In the genomic region with DNA sequence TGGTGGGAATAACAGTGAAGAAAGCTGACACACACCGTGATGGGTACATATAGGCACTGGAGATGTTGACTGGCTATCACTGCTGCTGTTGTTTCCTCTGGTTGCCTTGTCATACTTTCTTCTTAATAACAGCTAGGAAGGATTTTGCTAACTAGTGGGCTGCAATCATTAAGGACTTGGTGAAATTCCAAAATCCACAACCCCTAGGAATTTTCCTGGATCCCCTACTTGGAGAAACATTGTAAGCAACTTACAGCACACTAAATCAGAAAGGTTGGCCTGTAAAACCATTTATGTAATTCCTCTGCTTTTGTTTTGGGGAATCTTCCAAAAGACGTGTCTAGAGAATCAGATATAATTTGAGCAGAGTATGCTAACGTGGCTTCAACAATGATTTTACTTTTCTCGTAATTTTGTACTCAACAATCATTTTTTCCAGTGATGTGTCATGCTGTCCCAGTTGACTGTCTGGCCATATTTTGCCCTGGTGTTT, we compare ENCODE assay signal across 22 cellular contexts. TPM values are rescaled to one million over a fixed set of nuclear protein-coding genes. Genes with fewer than 3 reads are reported as not detected.
DNase-seq lines count a peak whose midpoint lies in the region; ATAC-seq, FAIRE-seq and TF ChIP-seq lines count a peak whose summit lies in the region.
"Had no signal": no experiment of that assay in that cellular context is flagged by ENCODE, and none has a peak within 500 bp of the region (broad histone marks: within the 10 kb centered on the region; RNA-seq: fewer than 3 reads in every experiment).

No MANE protein-coding gene starts in this region.

- peak; percentile 78 for FAIRE-seq in astrocyte (lab: Jason Lieb, UNC)
- FAIRE-seq: urothelium cell line had no signal

- 44 to 52% (median 47%) methylated on average over 4 of the region's 4 CpGs for WGBS in psoas muscle, 3 donors
- 8 to 14% methylated on average over 4 of the region's 4 CpGs for WGBS in aorta, 2 donors

- H3K4me3 ChIP-seq in astrocyte (ENCODE audit: insufficient read depth, low read depth, low read length) = no peak overlapping the region
- H3K4me3 ChIP-seq in psoas muscle = no peak overlapping the region
- no peak overlapping the region for H3K4me3 ChIP-seq in aorta (ENCODE audit: low read length in 2 of 2)
- H3K4me3 ChIP-seq: mucosa of descending colon, PC-9, SK-N-MC had no signal

- ATAC-seq in Right ventricle myocardium superior (ENCODE audit: poor library complexity) (peak; percentile 59), psoas muscle (peak in 2 of 4 donors; percentile 37 to 46), aorta (ENCODE audit: low FRiP score) (peak; percentile 79), HG03095 (IDR thresholded peaks at IDR 0.05; ENCODE audit: unreplicated experiment) (no peak)
- ATAC-seq: mucosa of descending colon had no signal

- H3K4me3 Mint-ChIP-seq in astrocyte (ENCODE audit: unreplicated experiment) = no peak overlapping the region
- H3K4me3 Mint-ChIP-seq: activated B cell treated with CpG ODN at 0.5 μM for 24 hours; central memory CD8-positive, alpha-beta T cell; stimulated activated naive CD8-positive, alpha-beta T cell treated with anti-CD3 and anti-CD28 coated beads, Interleukin-15, Interleukin-2, amounts not matched to agents 100 ng/mL and 50 ng/mL, for 24 hours; T-helper 2 cell treated with Interferon-gamma antibody and Interleukin-4, amounts not matched to agents 5 μg/mL and 100 μg/mL, for 36 hours had no signal

- no peaks in the 10 kb centered on the region for H3K79me2 ChIP-seq in astrocyte (ENCODE audit: insufficient read depth, low read length)

- H4K20me1 ChIP-seq in astrocyte (ENCODE audit: insufficient read depth, low read length) = no peaks in the 10 kb centered on the region

- H3K4me1 Mint-ChIP-seq in astrocyte (ENCODE audit: low read depth, unreplicated experiment) = peaks cover 8% of the 10 kb centered on the region
- H3K4me1 Mint-ChIP-seq: activated B cell treated with CpG ODN at 0.5 μM for 24 hours; central memory CD8-positive, alpha-beta T cell had no signal

- H3K27me3 ChIP-seq in astrocyte (ENCODE audit: insufficient read depth, low read length) = no peaks in the 10 kb centered on the region
- no peaks in the 10 kb centered on the region for H3K27me3 ChIP-seq in psoas muscle (ENCODE audit: insufficient read depth in 3 of 3, low read length in 2 of 3)
- no peaks in the 10 kb centered on the region for H3K27me3 ChIP-seq in aorta (ENCODE audit: control insufficient read depth in 1 of 2, insufficient read depth in 2 of 2, low read length in 1 of 2)
- H3K27me3 ChIP-seq: BE2C had no signal

- no peak overlapping the region for H3K4me2 ChIP-seq in astrocyte (ENCODE audit: low read length)
- H3K4me2 ChIP-seq: KMS-11, PC-9 had no signal

- peak; percentile 57 for DNase-seq in astrocyte (ENCODE audit: low read depth)
- DNase-seq in Right ventricle myocardium superior = no peak
- no peak for DNase-seq in psoas muscle
- no peak for DNase-seq in aorta
- DNase-seq in NCI-H1930 (lab: John Stamatoyannopoulos, UW) = no peak
- DNase-seq in NCI-H226 = no peak
- DNase-seq: activated B cell treated with CpG ODN at 0.5 μM for 24 hours; BE2C; effector CD8-positive, alpha-beta T cell; mucosa of descending colon; NCI-H1048; NCI-H2107; NCI-H526; PC-9; stimulated activated CD4-positive, alpha-beta T cell treated with anti-CD3 and anti-CD28 coated beads, Interleukin-1b, Interleukin-23, amount 100 ng/mL, for 48 hours had no signal

- TF ChIP-seq CTCF in astrocyte (IDR thresholded peaks at IDR 0.05; ENCODE audit: insufficient read depth, low read depth, low read length) (no peak), psoas muscle (IDR thresholded peaks at IDR 0.05) (no peak)

- H3K9ac ChIP-seq in astrocyte (ENCODE audit: low read length) = no peak overlapping the region
- H3K9ac ChIP-seq: KMS-11 had no signal

- peaks cover 2% of the 10 kb centered on the region for H3K9me3 Mint-ChIP-seq in astrocyte (ENCODE audit: unreplicated experiment)
- H3K9me3 Mint-ChIP-seq: activated B cell treated with CpG ODN at 0.5 μM for 24 hours; central memory CD8-positive, alpha-beta T cell; stimulated activated naive CD8-positive, alpha-beta T cell treated with anti-CD3 and anti-CD28 coated beads, Interleukin-15, Interleukin-2, amounts not matched to agents 100 ng/mL and 50 ng/mL, for 24 hours; T-helper 2 cell treated with Interferon-gamma antibody and Interleukin-4, amounts not matched to agents 5 μg/mL and 100 μg/mL, for 36 hours had no signal

- intact Hi-C loops in Right ventricle myocardium superior (cut with DNase I) = no loop called here
- intact Hi-C loops in psoas muscle (cut with DNase I) = no loop called here
- intact Hi-C loops in aorta (cut with DNase I) = no loop called here

- H3K36me3 Mint-ChIP-seq in astrocyte (ENCODE audit: low read depth, unreplicated experiment) = no peaks in the 10 kb centered on the region

- no peak overlapping the region for H3K27ac Mint-ChIP-seq in astrocyte (ENCODE audit: unreplicated experiment)
- H3K27ac Mint-ChIP-seq: activated B cell treated with CpG ODN at 0.5 μM for 24 hours; stimulated activated naive CD8-positive, alpha-beta T cell treated with anti-CD3 and anti-CD28 coated beads, Interleukin-15, Interleukin-2, amounts not matched to agents 100 ng/mL and 50 ng/mL, for 24 hours; T-helper 2 cell treated with Interferon-gamma antibody and Interleukin-4, amounts not matched to agents 5 μg/mL and 100 μg/mL, for 36 hours had no signal

- H3K27me3 Mint-ChIP-seq in astrocyte (ENCODE audit: low read depth, unreplicated experiment) = no peaks in the 10 kb centered on the region
- H3K27me3 Mint-ChIP-seq: activated B cell treated with CpG ODN at 0.5 μM for 24 hours; central memory CD8-positive, alpha-beta T cell had no signal

- H3K9me3 ChIP-seq in astrocyte (ENCODE audit: insufficient read depth, low read depth, low read length) = no peaks in the 10 kb centered on the region
- no peaks in the 10 kb centered on the region for H3K9me3 ChIP-seq in psoas muscle
- H3K9me3 ChIP-seq in aorta (ENCODE audit: control insufficient read depth, low read length) = no peaks in the 10 kb centered on the region
- H3K9me3 ChIP-seq: BE2C, mucosa of descending colon had no signal

- no peak overlapping the region for H2AFZ ChIP-seq in astrocyte (ENCODE audit: low read depth, low read length)
- H2AFZ ChIP-seq: PC-9 had no signal

- H3K4me1 ChIP-seq in astrocyte (ENCODE audit: insufficient read depth, low read length) (no peaks in the 10 kb centered on the region), psoas muscle (no peaks in the 10 kb centered on the region), aorta (ENCODE audit: control insufficient read depth in 1 of 2, insufficient read depth in 2 of 2, low read length in 2 of 2) (no peaks in the 10 kb centered on the region)
- H3K4me1 ChIP-seq: BE2C had no signal

- H3K27ac ChIP-seq in astrocyte (ENCODE audit: low read depth, low read length) (no peak overlapping the region), psoas muscle (peak overlapping the region; percentile 10), aorta (ENCODE audit: low read depth in 1 of 2, low read length in 2 of 2) (no peak overlapping the region)
- H3K27ac ChIP-seq: KMS-11, PC-9, SK-N-MC had no signal

- H3K36me3 ChIP-seq in astrocyte (ENCODE audit: insufficient read depth, low read length) (no peaks in the 10 kb centered on the region), psoas muscle (ENCODE audit: insufficient read depth in 1 of 2, low read depth in 1 of 2) (no peaks in the 10 kb centered on the region), aorta (ENCODE audit: control insufficient read depth in 1 of 2, insufficient read depth in 2 of 2, low read length in 1 of 2) (no peaks in the 10 kb centered on the region)
- H3K36me3 ChIP-seq: BE2C had no signal

RNA-seq across cellular contexts. Expression of gene COL3A1, which starts 8.0 kb away (rescaled TPM):
- total RNA-seq in astrocyte = 350 and 458 TPM in 2 replicates
- total RNA-seq in Right ventricle myocardium superior = 47.0 TPM
- 10 to 100 TPM; 17.9 to 73.1 (median 45.8) TPM for total RNA-seq in psoas muscle
- polyA plus RNA-seq in psoas muscle = 10 to 100 TPM in 2 of 3 donors, 1 to 10 TPM in 1; 9.4 to 29.0 (median 11.2) TPM
- 1,000 to 10,000 TPM in 1 of 2 donors, 100 to 1,000 TPM in 1; 673 to 1,346 TPM for total RNA-seq in aorta
- 100 to 1,000 TPM; 155 to 875 TPM for polyA plus RNA-seq in aorta
- total RNA-seq: activated B cell treated with CpG ODN at 0.5 μM for 24 hours, PC-9 had no signal
